Comparison of ENCODE assay signal across 1 cellular context in genomic region chr1:116001739-116002487, GRCh38.
TF ChIP-seq lines count a peak whose summit lies in the region.

No MANE protein-coding gene starts in this region.

TF ChIP-seq in HEK293, 187 proteins besides CTCF, POLR2A, EP300 and RAD21 (continued from another document):
- TF ChIP-seq SP7 (tag by site-specific recombination; IDR thresholded peaks at IDR 0.05) (no peak), KLF7 (tag by site-specific recombination; IDR thresholded peaks at IDR 0.05; ENCODE audit: borderline replicate concordance) (no peak), HOXD13 (CRISPR knock-in tag; IDR thresholded peaks at IDR 0.05; ENCODE audit: borderline replicate concordance) (no peak), PRDM10 (tag by site-specific recombination; IDR thresholded peaks at IDR 0.05) (peak; percentile 76), ZNF24 (tag by site-specific recombination; IDR thresholded peaks at IDR 0.05) (no peak), ZNF311 (tag by site-specific recombination; IDR thresholded peaks at IDR 0.05; ENCODE audit: borderline replicate concordance) (no peak), ZNF248 (tag by site-specific recombination; IDR thresholded peaks at IDR 0.05) (no peak), PRDM6 (tag by site-specific recombination; IDR thresholded peaks at IDR 0.05) (no peak), MZF1 (tag by site-specific recombination; IDR thresholded peaks at IDR 0.05; ENCODE audit: borderline replicate concordance) (no peak), HOXA7 (CRISPR knock-in tag; IDR thresholded peaks at IDR 0.05; ENCODE audit: borderline replicate concordance) (no peak), ATF2 (tag by site-specific recombination; IDR thresholded peaks at IDR 0.05; ENCODE audit: low read depth) (no peak), ZNF292 (tag by site-specific recombination; IDR thresholded peaks at IDR 0.05; ENCODE audit: borderline replicate concordance, low read depth) (no peak), ZNF549 (tag by site-specific recombination; IDR thresholded peaks at IDR 0.05) (no peak), ZNF629 (tag by site-specific recombination; IDR thresholded peaks at IDR 0.05) (peak; percentile 29; the same call in 1 of the 2 replicates)
